ENCODE assay signal across 21 cellular contexts in genomic region chr6:75424610-75425548, GRCh38.
DNase-seq lines count a peak whose midpoint lies in the region; ATAC-seq, FAIRE-seq and TF ChIP-seq lines count a peak whose summit lies in the region.
"Had no signal": no experiment of that assay in that cellular context is flagged by ENCODE, and none has a peak within 500 bp of the region (broad histone marks: within the 10 kb centered on the region; RNA-seq: fewer than 3 reads in every experiment).

No MANE protein-coding gene starts in this region.

- H3K36me3 ChIP-seq in MM.1S (replicated peaks; ENCODE audit: insufficient read depth, low read length) (no peaks in the 10 kb centered on the region), K562 (ENCODE audit: control insufficient read depth, insufficient read depth, low read length) (no peaks in the 10 kb centered on the region), parathyroid adenoma (ENCODE audit: control insufficient read depth, insufficient read depth, low read length) (no peaks in the 10 kb centered on the region)
- H3K36me3 ChIP-seq: left lung, right atrium auricular region had no signal

- H3K9ac ChIP-seq in MM.1S (ENCODE audit: low read length) (no peak overlapping the region), K562 (ENCODE audit: insufficient read depth in 1 of 2, low read depth in 2 of 2, low read length in 2 of 2) (no peak overlapping the region), parathyroid adenoma (no peak overlapping the region)

- H3K79me2 ChIP-seq in MM.1S (ENCODE audit: low read length) (no peaks in the 10 kb centered on the region), K562 (ENCODE audit: control insufficient read depth, insufficient read depth, low read length) (no peaks in the 10 kb centered on the region), parathyroid adenoma (no peaks in the 10 kb centered on the region)
- H3K79me2 ChIP-seq: hepatocyte had no signal

- no TSS peak for BruUV-seq in K562 (replicated peaks; lab: Mats Ljungman, UMichigan)

- H3K4me1 ChIP-seq in MM.1S (ENCODE audit: low read length) (peaks cover 39% of the 10 kb centered on the region), K562 (replicated peaks in 1 of 2; ENCODE audit: control insufficient read depth in 2 of 2, insufficient read depth in 2 of 2, low read length in 2 of 2) (no peaks in the 10 kb centered on the region), parathyroid adenoma (peaks cover 24% of the 10 kb centered on the region)
- H3K4me1 ChIP-seq: left lung had no signal

- TF ChIP-seq EP300 in K562 (IDR thresholded peaks at IDR 0.05; ENCODE audit: low read length): no peak

- intact Hi-C loops in K562 (cut with micrococcal nuclease): no loop called here

- WGBS in K562 (ENCODE audit: insufficient coverage, low coverage, missing lambda C conversion rate): 0% methylated on average over 4 of the region's 4 CpGs

- H4K20me1 ChIP-seq in MM.1S (ENCODE audit: insufficient read depth, low read length) (no peaks in the 10 kb centered on the region), K562 (replicated peaks; ENCODE audit: control insufficient read depth, insufficient read depth, low read length) (no peaks in the 10 kb centered on the region)

- H3K4me2 ChIP-seq in MM.1S (ENCODE audit: low read depth, low read length) (peak overlapping the region; percentile 13; the same call in 1 of the 2 replicates), K562 (ENCODE audit: insufficient read depth, low read length) (no peak overlapping the region), parathyroid adenoma (ENCODE audit: low read length) (no peak overlapping the region)
- H3K4me2 ChIP-seq: hepatocyte had no signal

- H3F3A ChIP-seq in MM.1S (ENCODE audit: insufficient read depth, low read length): peaks cover 10% of the 10 kb centered on the region

- H3K27ac ChIP-seq in MM.1S (ENCODE audit: low read length): no peak overlapping the region
- no peak overlapping the region for H3K27ac ChIP-seq in K562 (ENCODE audit: extremely low read depth, low read depth, low read length)
- H3K27ac ChIP-seq in parathyroid adenoma: no peak overlapping the region
- H3K27ac ChIP-seq: hepatocyte, left lung, right atrium auricular region, RWPE1 had no signal

- H3K27me3 ChIP-seq in MM.1S (replicated peaks; ENCODE audit: insufficient read depth, low read length) (no peaks in the 10 kb centered on the region), K562 (ENCODE audit: control insufficient read depth in 2 of 2, insufficient read depth in 2 of 2, low read length in 2 of 2) (no peaks in the 10 kb centered on the region), parathyroid adenoma (ENCODE audit: control insufficient read depth, insufficient read depth, low read length) (no peaks in the 10 kb centered on the region)
- H3K27me3 ChIP-seq: hepatocyte, left lung, right atrium auricular region had no signal

- in situ Hi-C loops in K562 (cut with MboI): no loop called here

- H3K9me1 ChIP-seq in K562 (ENCODE audit: control insufficient read depth, insufficient read depth, low read length): no peaks in the 10 kb centered on the region

- TF ChIP-seq CTCF in MM.1S (IDR thresholded peaks at IDR 0.05; ENCODE audit: low read length) (no peak), K562 (IDR thresholded peaks at IDR 0.05 in 2 of 3, conservative IDR thresholded peaks at IDR 0.05 in 1 of 3; ENCODE audit: insufficient read depth in 2 of 3, low read depth in 1 of 3, low read length in 3 of 3) (no peak), parathyroid adenoma (IDR thresholded peaks at IDR 0.05) (no peak)

- POLR2A ChIA-PET in K562 (lab: Yijun Ruan, JAX): no interaction called here

- H2AFZ ChIP-seq in MM.1S (ENCODE audit: low read length) (no peak overlapping the region; the same call in 1 of the 2 replicates), K562 (ENCODE audit: low read depth, low read length) (no peak overlapping the region), parathyroid adenoma (peak overlapping the region; percentile 30)
- H2AFZ ChIP-seq: hepatocyte had no signal

- CTCF ChIA-PET in K562 (lab: Yijun Ruan, JAX; ENCODE audit: low intra/inter-chr PET ratio): interaction anchor here (0.6 kb wide), 1 partner anchor 56 kb away, joined by 3 read pairs; no protein-coding TSS in a partner anchor

- peak; percentile 44 for FAIRE-seq in GM18507 (lab: Jason Lieb, UNC)
- no peak for FAIRE-seq in K562 (lab: Jason Lieb, UNC)

- TF ChIP-seq RAD21 in K562 (CRISPR knock-in tag; conservative IDR thresholded peaks at IDR 0.05 in 1 of 2, IDR thresholded peaks at IDR 0.05 in 1 of 2): no peak

- TF ChIP-seq POLR2A in K562 (conservative IDR thresholded peaks at IDR 0.05): no peak

- no peak for DNase-seq in GM18507 (ENCODE audit: extremely low spot score, insufficient read length, low read depth)
- DNase-seq in MM.1S: peak; percentile 37
- DNase-seq in K562 (ENCODE audit: extremely low read depth in 1 of 4, low spot score in 3 of 4): no peak
- DNase-seq in NCI-H1930 (lab: John Stamatoyannopoulos, UW): no peak
- DNase-seq in NCI-H146 (lab: John Stamatoyannopoulos, UW): no peak
- DNase-seq: activated CD4-positive, CD25-positive, alpha-beta regulatory T cell treated with anti-CD3 and anti-CD28 coated beads, Interleukin-2, amount 50 U/mL, for 72 hours; activated naive CD8-positive, alpha-beta T cell treated with anti-CD3 and anti-CD28 coated beads, Interleukin-2, amount 10 ng/mL, durations not matched to agents 7 days and 5 days; GF-D8; GOT3; KG1; left lung; naive thymus-derived CD4-positive, alpha-beta T cell; NCI-H1694; NCI-H526; T-helper 17 cell had no signal

- H3K4me3 ChIP-seq in MM.1S (ENCODE audit: low read length) (no peak overlapping the region), K562 (no peak overlapping the region), parathyroid adenoma (ENCODE audit: low read depth, low read length) (no peak overlapping the region)
- H3K4me3 ChIP-seq: hepatocyte, left lung, right atrium auricular region had no signal

- no peaks in the 10 kb centered on the region for H3K9me3 ChIP-seq in MM.1S (replicated peaks; ENCODE audit: insufficient read depth, low read length)
- H3K9me3 ChIP-seq in K562 (replicated peaks; ENCODE audit: control insufficient read depth, insufficient read depth, low read depth, low read length): no peaks in the 10 kb centered on the region
- H3K9me3 ChIP-seq in parathyroid adenoma (ENCODE audit: control insufficient read depth, low read length): no peaks in the 10 kb centered on the region
- H3K9me3 ChIP-seq: left lung, right atrium auricular region had no signal

- no peaks in the 10 kb centered on the region for H3K9me2 ChIP-seq in MM.1S (replicated peaks; ENCODE audit: insufficient read depth, low read length)

- ATAC-seq in K562 (no peak), HG03045 (IDR thresholded peaks at IDR 0.05; ENCODE audit: unreplicated experiment) (no peak), GM18861 (IDR thresholded peaks at IDR 0.05; ENCODE audit: unreplicated experiment) (no peak)
- ATAC-seq: left lung; naive thymus-derived CD4-positive, alpha-beta T cell; T-helper 17 cell had no signal

TF ChIP-seq in K562, 482 proteins besides CTCF, POLR2A, EP300 and RAD21:
- TF ChIP-seq ZNF316 (IDR thresholded peaks at IDR 0.05) (peak; percentile 25; the same call in 1 of the 2 replicates), MBD1 (CRISPR knock-in tag; IDR thresholded peaks at IDR 0.05) (no peak)
